Comparison of ENCODE assay signal across 1 cellular context in the genomic region with DNA sequence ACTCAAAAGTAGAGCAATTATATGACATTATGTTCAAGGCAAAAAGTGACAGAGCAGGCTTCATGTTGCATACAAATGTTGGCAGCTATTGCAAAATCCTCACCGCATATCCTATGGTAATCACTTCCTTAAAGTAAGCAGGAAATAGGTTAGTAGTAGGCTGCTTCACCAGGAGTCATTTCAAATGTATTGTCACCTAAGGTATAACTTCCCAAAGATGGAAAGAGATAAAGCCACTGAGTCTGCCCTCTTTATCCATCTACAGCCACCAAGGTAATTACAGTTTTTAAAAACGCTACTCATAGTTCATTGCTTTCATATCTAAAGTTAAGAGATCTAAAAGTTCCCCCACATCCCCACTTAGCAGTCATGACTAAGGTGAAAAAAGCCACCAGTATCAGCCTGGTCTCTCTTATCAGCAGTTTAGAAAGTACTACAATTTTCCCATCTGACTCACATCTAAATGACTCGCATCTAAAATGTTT.
TF ChIP-seq lines count a peak whose summit lies in the region.

No MANE protein-coding gene starts in this region.

TF ChIP-seq in GM12878, 131 proteins besides CTCF, POLR2A, EP300 and RAD21 (continued from another document and continues in another):
- TF ChIP-seq, protein P1, sequence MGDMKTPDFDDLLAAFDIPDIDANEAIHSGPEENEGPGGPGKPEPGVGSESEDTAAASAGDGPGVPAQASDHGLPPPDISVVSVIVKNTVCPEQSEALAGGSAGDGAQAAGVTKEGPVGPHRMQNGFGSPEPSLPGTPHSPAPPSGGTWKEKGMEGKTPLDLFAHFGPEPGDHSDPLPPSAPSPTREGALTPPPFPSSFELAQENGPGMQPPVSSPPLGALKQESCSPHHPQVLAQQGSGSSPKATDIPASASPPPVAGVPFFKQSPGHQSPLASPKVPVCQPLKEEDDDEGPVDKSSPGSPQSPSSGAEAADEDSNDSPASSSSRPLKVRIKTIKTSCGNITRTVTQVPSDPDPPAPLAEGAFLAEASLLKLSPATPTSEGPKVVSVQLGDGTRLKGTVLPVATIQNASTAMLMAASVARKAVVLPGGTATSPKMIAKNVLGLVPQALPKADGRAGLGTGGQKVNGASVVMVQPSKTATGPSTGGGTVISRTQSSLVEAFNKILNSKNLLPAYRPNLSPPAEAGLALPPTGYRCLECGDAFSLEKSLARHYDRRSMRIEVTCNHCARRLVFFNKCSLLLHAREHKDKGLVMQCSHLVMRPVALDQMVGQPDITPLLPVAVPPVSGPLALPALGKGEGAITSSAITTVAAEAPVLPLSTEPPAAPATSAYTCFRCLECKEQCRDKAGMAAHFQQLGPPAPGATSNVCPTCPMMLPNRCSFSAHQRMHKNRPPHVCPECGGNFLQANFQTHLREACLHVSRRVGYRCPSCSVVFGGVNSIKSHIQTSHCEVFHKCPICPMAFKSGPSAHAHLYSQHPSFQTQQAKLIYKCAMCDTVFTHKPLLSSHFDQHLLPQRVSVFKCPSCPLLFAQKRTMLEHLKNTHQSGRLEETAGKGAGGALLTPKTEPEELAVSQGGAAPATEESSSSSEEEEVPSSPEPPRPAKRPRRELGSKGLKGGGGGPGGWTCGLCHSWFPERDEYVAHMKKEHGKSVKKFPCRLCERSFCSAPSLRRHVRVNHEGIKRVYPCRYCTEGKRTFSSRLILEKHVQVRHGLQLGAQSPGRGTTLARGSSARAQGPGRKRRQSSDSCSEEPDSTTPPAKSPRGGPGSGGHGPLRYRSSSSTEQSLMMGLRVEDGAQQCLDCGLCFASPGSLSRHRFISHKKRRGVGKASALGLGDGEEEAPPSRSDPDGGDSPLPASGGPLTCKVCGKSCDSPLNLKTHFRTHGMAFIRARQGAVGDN (IDR thresholded peaks at IDR 0.05): no peak
- TF ChIP-seq DPF2 (IDR thresholded peaks at IDR 0.05) (0 out of 2 replicates have a peak, but pooled peaks have one; percentile 23), MEF2B (IDR thresholded peaks at IDR 0.05; ENCODE audit: partially characterized antibody, poor library complexity, severe bottlenecking) (no peak), TBL1XR1 (IDR thresholded peaks at IDR 0.05; ENCODE audit: low read depth, low read length) (no peak), ZSCAN29 (IDR thresholded peaks at IDR 0.05) (no peak), EGR1 (IDR thresholded peaks at IDR 0.05; ENCODE audit: borderline replicate concordance in 1 of 2, low read depth in 2 of 2, low read length in 2 of 2) (no peak), SPI1 (IDR thresholded peaks at IDR 0.05; ENCODE audit: borderline replicate concordance, insufficient read depth, low read depth, low read length) (peak; percentile 52), IKZF2 (IDR thresholded peaks at IDR 0.05) (peak; percentile 36 to 48; a peak in 2 of 4 replicates), ZNF24 (IDR thresholded peaks at IDR 0.05) (no peak), EZH2 (IDR thresholded peaks at IDR 0.05; ENCODE audit: borderline replicate concordance, control insufficient read depth, low read depth, low read length) (no peak), MYC (IDR thresholded peaks at IDR 0.05; ENCODE audit: insufficient read depth, insufficient read length, insufficient replicate concordance, low read length, severe bottlenecking) (no peak), SMARCA5 (IDR thresholded peaks at IDR 0.05) (no peak), IKZF1 (conservative IDR thresholded peaks at IDR 0.05) (peak; percentile 45), BACH1 (IDR thresholded peaks at IDR 0.05; ENCODE audit: borderline replicate concordance) (peak; percentile 42; the same call in 1 of the 2 replicates), CBX5 (IDR thresholded peaks at IDR 0.05; ENCODE audit: low read depth) (no peak), SIN3A (IDR thresholded peaks at IDR 0.05; ENCODE audit: low read depth, low read length) (no peak), CEBPB (IDR thresholded peaks at IDR 0.05; ENCODE audit: borderline replicate concordance in 1 of 2, low read depth in 2 of 2, low read length in 2 of 2) (peak in 1 of 2 experiments; percentile 20; a peak in 2 of 4 replicates), BRCA1 (IDR thresholded peaks at IDR 0.05; ENCODE audit: low read depth, low read length) (no peak), CREM (IDR thresholded peaks at IDR 0.05; ENCODE audit: low read depth) (0 out of 2 replicates have a peak, but pooled peaks have one; percentile 22), RBBP5 (conservative IDR thresholded peaks at IDR 0.05) (no peak), TARDBP (IDR thresholded peaks at IDR 0.05; ENCODE audit: borderline replicate concordance) (no peak), TCF7 (IDR thresholded peaks at IDR 0.05; ENCODE audit: borderline replicate concordance) (no peak), HDGF (IDR thresholded peaks at IDR 0.05) (no peak), RCOR1 (conservative IDR thresholded peaks at IDR 0.05; ENCODE audit: low read depth, low read length) (no peak), NR2F1 (conservative IDR thresholded peaks at IDR 0.05) (no peak), JUND (IDR thresholded peaks at IDR 0.05; ENCODE audit: low read depth, low read length) (no peak), PAX8 (IDR thresholded peaks at IDR 0.05) (no peak), CHD4 (IDR thresholded peaks at IDR 0.05) (no peak), PML (IDR thresholded peaks at IDR 0.05; ENCODE audit: low read length) (no peak; the same call in 1 of the 2 replicates), BMI1 (IDR thresholded peaks at IDR 0.05; ENCODE audit: borderline replicate concordance) (no peak), SUZ12 (IDR thresholded peaks at IDR 0.05; ENCODE audit: unreplicated experiment) (no peak)
- TF ChIP-seq, protein P2, sequence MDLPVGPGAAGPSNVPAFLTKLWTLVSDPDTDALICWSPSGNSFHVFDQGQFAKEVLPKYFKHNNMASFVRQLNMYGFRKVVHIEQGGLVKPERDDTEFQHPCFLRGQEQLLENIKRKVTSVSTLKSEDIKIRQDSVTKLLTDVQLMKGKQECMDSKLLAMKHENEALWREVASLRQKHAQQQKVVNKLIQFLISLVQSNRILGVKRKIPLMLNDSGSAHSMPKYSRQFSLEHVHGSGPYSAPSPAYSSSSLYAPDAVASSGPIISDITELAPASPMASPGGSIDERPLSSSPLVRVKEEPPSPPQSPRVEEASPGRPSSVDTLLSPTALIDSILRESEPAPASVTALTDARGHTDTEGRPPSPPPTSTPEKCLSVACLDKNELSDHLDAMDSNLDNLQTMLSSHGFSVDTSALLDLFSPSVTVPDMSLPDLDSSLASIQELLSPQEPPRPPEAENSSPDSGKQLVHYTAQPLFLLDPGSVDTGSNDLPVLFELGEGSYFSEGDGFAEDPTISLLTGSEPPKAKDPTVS (IDR thresholded peaks at IDR 0.05; ENCODE audit: low read depth, low read length): no peak
- TF ChIP-seq, protein P3, sequence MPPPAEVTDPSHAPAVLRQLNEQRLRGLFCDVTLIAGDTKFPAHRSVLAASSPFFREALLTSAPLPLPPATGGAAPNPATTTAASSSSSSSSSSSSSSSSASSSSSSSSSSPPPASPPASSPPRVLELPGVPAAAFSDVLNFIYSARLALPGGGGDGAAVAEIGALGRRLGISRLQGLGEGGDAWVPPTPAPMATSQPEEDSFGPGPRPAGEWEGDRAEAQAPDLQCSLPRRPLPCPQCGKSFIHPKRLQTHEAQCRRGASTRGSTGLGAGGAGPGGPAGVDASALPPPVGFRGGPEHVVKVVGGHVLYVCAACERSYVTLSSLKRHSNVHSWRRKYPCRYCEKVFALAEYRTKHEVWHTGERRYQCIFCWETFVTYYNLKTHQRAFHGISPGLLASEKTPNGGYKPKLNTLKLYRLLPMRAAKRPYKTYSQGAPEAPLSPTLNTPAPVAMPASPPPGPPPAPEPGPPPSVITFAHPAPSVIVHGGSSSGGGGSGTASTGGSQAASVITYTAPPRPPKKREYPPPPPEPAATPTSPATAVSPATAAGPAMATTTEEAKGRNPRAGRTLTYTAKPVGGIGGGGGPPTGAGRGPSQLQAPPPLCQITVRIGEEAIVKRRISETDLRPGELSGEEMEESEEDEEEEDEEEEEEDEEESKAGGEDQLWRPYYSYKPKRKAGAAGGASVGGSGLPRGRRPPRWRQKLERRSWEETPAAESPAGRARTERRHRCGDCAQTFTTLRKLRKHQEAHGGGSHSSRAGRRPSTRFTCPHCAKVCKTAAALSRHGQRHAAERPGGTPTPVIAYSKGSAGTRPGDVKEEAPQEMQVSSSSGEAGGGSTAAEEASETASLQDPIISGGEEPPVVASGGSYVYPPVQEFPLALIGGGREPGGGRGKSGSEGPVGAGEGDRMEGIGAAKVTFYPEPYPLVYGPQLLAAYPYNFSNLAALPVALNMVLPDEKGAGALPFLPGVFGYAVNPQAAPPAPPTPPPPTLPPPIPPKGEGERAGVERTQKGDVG (CRISPR knock-in tag; IDR thresholded peaks at IDR 0.05): no peak
- TF ChIP-seq, protein P4, sequence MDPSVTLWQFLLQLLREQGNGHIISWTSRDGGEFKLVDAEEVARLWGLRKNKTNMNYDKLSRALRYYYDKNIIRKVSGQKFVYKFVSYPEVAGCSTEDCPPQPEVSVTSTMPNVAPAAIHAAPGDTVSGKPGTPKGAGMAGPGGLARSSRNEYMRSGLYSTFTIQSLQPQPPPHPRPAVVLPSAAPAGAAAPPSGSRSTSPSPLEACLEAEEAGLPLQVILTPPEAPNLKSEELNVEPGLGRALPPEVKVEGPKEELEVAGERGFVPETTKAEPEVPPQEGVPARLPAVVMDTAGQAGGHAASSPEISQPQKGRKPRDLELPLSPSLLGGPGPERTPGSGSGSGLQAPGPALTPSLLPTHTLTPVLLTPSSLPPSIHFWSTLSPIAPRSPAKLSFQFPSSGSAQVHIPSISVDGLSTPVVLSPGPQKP (IDR thresholded peaks at IDR 0.05; ENCODE audit: low read depth, low read length): no peak
- TF ChIP-seq, protein P5, sequence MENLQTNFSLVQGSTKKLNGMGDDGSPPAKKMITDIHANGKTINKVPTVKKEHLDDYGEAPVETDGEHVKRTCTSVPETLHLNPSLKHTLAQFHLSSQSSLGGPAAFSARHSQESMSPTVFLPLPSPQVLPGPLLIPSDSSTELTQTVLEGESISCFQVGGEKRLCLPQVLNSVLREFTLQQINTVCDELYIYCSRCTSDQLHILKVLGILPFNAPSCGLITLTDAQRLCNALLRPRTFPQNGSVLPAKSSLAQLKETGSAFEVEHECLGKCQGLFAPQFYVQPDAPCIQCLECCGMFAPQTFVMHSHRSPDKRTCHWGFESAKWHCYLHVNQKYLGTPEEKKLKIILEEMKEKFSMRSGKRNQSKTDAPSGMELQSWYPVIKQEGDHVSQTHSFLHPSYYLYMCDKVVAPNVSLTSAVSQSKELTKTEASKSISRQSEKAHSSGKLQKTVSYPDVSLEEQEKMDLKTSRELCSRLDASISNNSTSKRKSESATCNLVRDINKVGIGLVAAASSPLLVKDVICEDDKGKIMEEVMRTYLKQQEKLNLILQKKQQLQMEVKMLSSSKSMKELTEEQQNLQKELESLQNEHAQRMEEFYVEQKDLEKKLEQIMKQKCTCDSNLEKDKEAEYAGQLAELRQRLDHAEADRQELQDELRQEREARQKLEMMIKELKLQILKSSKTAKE (IDR thresholded peaks at IDR 0.05; ENCODE audit: low read depth, poor library complexity, severe bottlenecking): no peak
- TF ChIP-seq, protein P6, sequence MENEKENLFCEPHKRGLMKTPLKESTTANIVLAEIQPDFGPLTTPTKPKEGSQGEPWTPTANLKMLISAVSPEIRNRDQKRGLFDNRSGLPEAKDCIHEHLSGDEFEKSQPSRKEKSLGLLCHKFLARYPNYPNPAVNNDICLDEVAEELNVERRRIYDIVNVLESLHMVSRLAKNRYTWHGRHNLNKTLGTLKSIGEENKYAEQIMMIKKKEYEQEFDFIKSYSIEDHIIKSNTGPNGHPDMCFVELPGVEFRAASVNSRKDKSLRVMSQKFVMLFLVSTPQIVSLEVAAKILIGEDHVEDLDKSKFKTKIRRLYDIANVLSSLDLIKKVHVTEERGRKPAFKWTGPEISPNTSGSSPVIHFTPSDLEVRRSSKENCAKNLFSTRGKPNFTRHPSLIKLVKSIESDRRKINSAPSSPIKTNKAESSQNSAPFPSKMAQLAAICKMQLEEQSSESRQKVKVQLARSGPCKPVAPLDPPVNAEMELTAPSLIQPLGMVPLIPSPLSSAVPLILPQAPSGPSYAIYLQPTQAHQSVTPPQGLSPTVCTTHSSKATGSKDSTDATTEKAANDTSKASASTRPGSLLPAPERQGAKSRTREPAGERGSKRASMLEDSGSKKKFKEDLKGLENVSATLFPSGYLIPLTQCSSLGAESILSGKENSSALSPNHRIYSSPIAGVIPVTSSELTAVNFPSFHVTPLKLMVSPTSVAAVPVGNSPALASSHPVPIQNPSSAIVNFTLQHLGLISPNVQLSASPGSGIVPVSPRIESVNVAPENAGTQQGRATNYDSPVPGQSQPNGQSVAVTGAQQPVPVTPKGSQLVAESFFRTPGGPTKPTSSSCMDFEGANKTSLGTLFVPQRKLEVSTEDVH (IDR thresholded peaks at IDR 0.05; ENCODE audit: low read depth, partially characterized antibody): no peak
- TF ChIP-seq, protein P7, sequence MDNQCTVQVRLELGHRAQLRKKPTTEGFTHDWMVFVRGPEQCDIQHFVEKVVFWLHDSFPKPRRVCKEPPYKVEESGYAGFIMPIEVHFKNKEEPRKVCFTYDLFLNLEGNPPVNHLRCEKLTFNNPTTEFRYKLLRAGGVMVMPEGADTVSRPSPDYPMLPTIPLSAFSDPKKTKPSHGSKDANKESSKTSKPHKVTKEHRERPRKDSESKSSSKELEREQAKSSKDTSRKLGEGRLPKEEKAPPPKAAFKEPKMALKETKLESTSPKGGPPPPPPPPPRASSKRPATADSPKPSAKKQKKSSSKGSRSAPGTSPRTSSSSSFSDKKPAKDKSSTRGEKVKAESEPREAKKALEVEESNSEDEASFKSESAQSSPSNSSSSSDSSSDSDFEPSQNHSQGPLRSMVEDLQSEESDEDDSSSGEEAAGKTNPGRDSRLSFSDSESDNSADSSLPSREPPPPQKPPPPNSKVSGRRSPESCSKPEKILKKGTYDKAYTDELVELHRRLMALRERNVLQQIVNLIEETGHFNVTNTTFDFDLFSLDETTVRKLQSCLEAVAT (IDR thresholded peaks at IDR 0.05): no peak
- TF ChIP-seq, protein P8, sequence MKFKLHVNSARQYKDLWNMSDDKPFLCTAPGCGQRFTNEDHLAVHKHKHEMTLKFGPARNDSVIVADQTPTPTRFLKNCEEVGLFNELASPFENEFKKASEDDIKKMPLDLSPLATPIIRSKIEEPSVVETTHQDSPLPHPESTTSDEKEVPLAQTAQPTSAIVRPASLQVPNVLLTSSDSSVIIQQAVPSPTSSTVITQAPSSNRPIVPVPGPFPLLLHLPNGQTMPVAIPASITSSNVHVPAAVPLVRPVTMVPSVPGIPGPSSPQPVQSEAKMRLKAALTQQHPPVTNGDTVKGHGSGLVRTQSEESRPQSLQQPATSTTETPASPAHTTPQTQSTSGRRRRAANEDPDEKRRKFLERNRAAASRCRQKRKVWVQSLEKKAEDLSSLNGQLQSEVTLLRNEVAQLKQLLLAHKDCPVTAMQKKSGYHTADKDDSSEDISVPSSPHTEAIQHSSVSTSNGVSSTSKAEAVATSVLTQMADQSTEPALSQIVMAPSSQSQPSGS (IDR thresholded peaks at IDR 0.05; ENCODE audit: low read length): peak; percentile 50
- TF ChIP-seq, protein P9, sequence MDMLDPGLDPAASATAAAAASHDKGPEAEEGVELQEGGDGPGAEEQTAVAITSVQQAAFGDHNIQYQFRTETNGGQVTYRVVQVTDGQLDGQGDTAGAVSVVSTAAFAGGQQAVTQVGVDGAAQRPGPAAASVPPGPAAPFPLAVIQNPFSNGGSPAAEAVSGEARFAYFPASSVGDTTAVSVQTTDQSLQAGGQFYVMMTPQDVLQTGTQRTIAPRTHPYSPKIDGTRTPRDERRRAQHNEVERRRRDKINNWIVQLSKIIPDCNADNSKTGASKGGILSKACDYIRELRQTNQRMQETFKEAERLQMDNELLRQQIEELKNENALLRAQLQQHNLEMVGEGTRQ (IDR thresholded peaks at IDR 0.05; ENCODE audit: borderline replicate concordance, low read depth, low read length): no peak
